Comparison of ENCODE assay signal across 29 cellular contexts in the genomic region with DNA sequence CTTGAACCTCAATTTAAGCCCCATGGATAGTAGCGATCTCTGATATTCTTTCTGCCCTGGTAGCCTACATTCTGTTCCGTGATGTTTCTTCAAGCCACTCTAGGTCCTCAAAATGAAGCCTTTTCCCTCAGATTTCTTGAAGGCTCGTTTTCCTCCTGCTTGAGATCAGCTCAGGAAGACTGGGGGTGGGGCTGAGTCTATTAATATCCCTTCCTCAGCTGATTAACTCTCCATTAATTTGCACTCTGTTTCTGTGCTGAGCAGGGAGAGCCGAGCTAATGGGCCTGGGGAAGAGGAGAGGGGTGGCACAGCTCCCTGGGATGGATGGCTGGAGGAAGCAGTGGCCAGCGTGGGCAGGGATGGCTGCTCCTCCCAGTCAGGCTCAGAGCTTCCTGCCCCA.
DNase-seq lines count a peak whose midpoint lies in the region; ATAC-seq and TF ChIP-seq lines count a peak whose summit lies in the region.
"Had no signal": no experiment of that assay in that cellular context is flagged by ENCODE, and none has a peak within 500 bp of the region (broad histone marks: within the 10 kb centered on the region; RNA-seq: fewer than 3 reads in every experiment).

No MANE protein-coding gene starts in this region.

- H3K79me2 ChIP-seq in mammary epithelial cell (ENCODE audit: insufficient read depth, low read length): no peaks in the 10 kb centered on the region

- H3K36me3 ChIP-seq in breast epithelium (no peaks in the 10 kb centered on the region), mammary epithelial cell (ENCODE audit: insufficient read depth, low read length) (no peaks in the 10 kb centered on the region), esophagus squamous epithelium (peaks cover 0 to 57% (median 0%) of the 10 kb centered on the region in 3 donors), transverse colon (no peaks in the 10 kb centered on the region)
- H3K36me3 ChIP-seq: ascending aorta had no signal

- no peaks in the 10 kb centered on the region for H3K9me3 Mint-ChIP-seq in nephron
- H3K9me3 Mint-ChIP-seq in stimulated activated naive CD8-positive, alpha-beta T cell treated with anti-CD3 and anti-CD28 coated beads, Interleukin-15, amount 100 ng/mL, for 72 hours: no peaks in the 10 kb centered on the region
- H3K9me3 Mint-ChIP-seq: activated naive CD8-positive, alpha-beta T cell treated with anti-CD3 and anti-CD28 coated beads, Interleukin-2, amount 10 ng/mL, durations not matched to agents 7 days and 5 days; CD4-positive, CD25-positive, alpha-beta regulatory T cell; naive thymus-derived CD8-positive, alpha-beta T cell had no signal

- TF ChIP-seq POLR2A in breast epithelium (IDR thresholded peaks at IDR 0.05) (no peak), esophagus squamous epithelium (IDR thresholded peaks at IDR 0.05) (no peak), transverse colon (IDR thresholded peaks at IDR 0.05) (no peak)

- peak overlapping the region in 2 of 3 experiments; percentile 65 to 83 for H3K27ac Mint-ChIP-seq in nephron
- H3K27ac Mint-ChIP-seq in stimulated activated naive CD8-positive, alpha-beta T cell treated with anti-CD3 and anti-CD28 coated beads, Interleukin-15, amount 100 ng/mL, for 72 hours: peak overlapping the region in 1 of 2 donors; percentile 59
- H3K27ac Mint-ChIP-seq: activated CD4-positive, alpha-beta T cell treated with anti-CD3 and anti-CD28 coated beads for 36 hours; activated naive CD8-positive, alpha-beta T cell treated with anti-CD3 and anti-CD28 coated beads, Interleukin-2, amount 10 ng/mL, durations not matched to agents 7 days and 5 days; CD4-positive, CD25-positive, alpha-beta regulatory T cell had no signal

- H3K4me1 Mint-ChIP-seq in nephron: peaks cover 53% of the 10 kb centered on the region
- no peaks in the 10 kb centered on the region for H3K4me1 Mint-ChIP-seq in stimulated activated naive CD8-positive, alpha-beta T cell treated with anti-CD3 and anti-CD28 coated beads, Interleukin-15, amount 100 ng/mL, for 72 hours
- H3K4me1 Mint-ChIP-seq: activated CD4-positive, alpha-beta T cell treated with anti-CD3 and anti-CD28 coated beads for 36 hours; CD4-positive, CD25-positive, alpha-beta regulatory T cell had no signal

- H3K27ac ChIP-seq in breast epithelium (peak overlapping the region; percentile 76 to 88), mammary epithelial cell (ENCODE audit: insufficient read depth, low read depth, low read length) (no peak overlapping the region), esophagus squamous epithelium (peak overlapping the region; percentile 57 to 91 (median 82)), transverse colon (peak overlapping the region; percentile 77 to 86 (median 82))
- H3K27ac ChIP-seq: ascending aorta, suprapubic skin had no signal

- H4K20me1 ChIP-seq in mammary epithelial cell (ENCODE audit: insufficient read depth, low read length): no peaks in the 10 kb centered on the region

- no peaks in the 10 kb centered on the region for H3K27me3 Mint-ChIP-seq in nephron (ENCODE audit: low read depth)
- no peaks in the 10 kb centered on the region for H3K27me3 Mint-ChIP-seq in stimulated activated naive CD8-positive, alpha-beta T cell treated with anti-CD3 and anti-CD28 coated beads, Interleukin-15, amount 100 ng/mL, for 72 hours
- H3K27me3 Mint-ChIP-seq: activated CD4-positive, alpha-beta T cell treated with anti-CD3 and anti-CD28 coated beads for 36 hours; activated naive CD8-positive, alpha-beta T cell treated with anti-CD3 and anti-CD28 coated beads, Interleukin-2, amount 10 ng/mL, durations not matched to agents 7 days and 5 days; CD4-positive, CD25-positive, alpha-beta regulatory T cell; naive thymus-derived CD8-positive, alpha-beta T cell had no signal

- no peak for TF ChIP-seq CTCF in breast epithelium (IDR thresholded peaks at IDR 0.05)
- no peak for TF ChIP-seq CTCF in mammary epithelial cell (conservative IDR thresholded peaks at IDR 0.05 in 1 of 2, IDR thresholded peaks at IDR 0.05 in 1 of 2; ENCODE audit: extremely low read depth in 1 of 2, insufficient read depth in 1 of 2, low read depth in 1 of 2, low read length in 2 of 2)
- TF ChIP-seq CTCF in esophagus squamous epithelium (IDR thresholded peaks at IDR 0.05): no peak
- no peak for TF ChIP-seq CTCF in nephron (IDR thresholded peaks at IDR 0.05; ENCODE audit: unreplicated experiment in 3 of 3)
- TF ChIP-seq CTCF in transverse colon (IDR thresholded peaks at IDR 0.05): no peak

- H3K4me3 Mint-ChIP-seq in nephron: no peak overlapping the region
- H3K4me3 Mint-ChIP-seq in stimulated activated naive CD8-positive, alpha-beta T cell treated with anti-CD3 and anti-CD28 coated beads, Interleukin-15, amount 100 ng/mL, for 72 hours: no peak overlapping the region
- H3K4me3 Mint-ChIP-seq: activated CD4-positive, alpha-beta T cell treated with anti-CD3 and anti-CD28 coated beads for 36 hours; activated naive CD8-positive, alpha-beta T cell treated with anti-CD3 and anti-CD28 coated beads, Interleukin-2, amount 10 ng/mL, durations not matched to agents 7 days and 5 days; CD4-positive, CD25-positive, alpha-beta regulatory T cell; naive thymus-derived CD8-positive, alpha-beta T cell had no signal

- CTCF ChIA-PET in mammary epithelial cell (lab: Charles Lee; ENCODE audit: low non-redundant PET): no interaction called here

- no peak for TF ChIP-seq EP300 in transverse colon (IDR thresholded peaks at IDR 0.05; ENCODE audit: low read depth)

- no peak for DNase-seq in breast epithelium (ENCODE audit: low spot score in 2 of 2)
- no peak for DNase-seq in mammary epithelial cell
- DNase-seq in esophagus squamous epithelium (lab: John Stamatoyannopoulos, UW): no peak
- no peak for DNase-seq in transverse colon
- DNase-seq in stimulated activated naive CD8-positive, alpha-beta T cell treated with anti-CD3 and anti-CD28 coated beads, Interleukin-15, amount 100 ng/mL, for 72 hours: no peak
- no peak for DNase-seq in activated naive CD4-positive, alpha-beta T cell treated with anti-CD3 and anti-CD28 coated beads, Interleukin-2, amount 50 U/mL, for 16 hours
- DNase-seq in activated CD8-positive, alpha-beta memory T cell treated with anti-CD3 and anti-CD28 coated beads, Interleukin-2, amount 50 U/mL, for 48 hours: no peak
- DNase-seq: 8988T; activated CD4-positive, alpha-beta T cell treated with anti-CD3 and anti-CD28 coated beads for 36 hours; activated effector memory CD4-positive, alpha-beta T cell treated with anti-CD3 and anti-CD28 coated beads, Interleukin-2, amount 50 U/mL, for 16 hours; activated naive CD8-positive, alpha-beta T cell treated with anti-CD3 and anti-CD28 coated beads, Interleukin-2, amount 10 ng/mL, durations not matched to agents 7 days and 5 days; activated T-cell treated with anti-CD3 and anti-CD28 coated beads, Interleukin-2, amount 50 U/mL, for 1 hour; CD4-positive, CD25-positive, alpha-beta regulatory T cell; cerebellar nuclear complex; EL; IMR-90; left colon; naive thymus-derived CD8-positive, alpha-beta T cell; NCI-H1694; NCI-H446 treated with DMSO at 0.1 percent for 48 hours; NCI-H82; occipital lobe; RPMI8226; stimulated activated CD4-positive, alpha-beta T cell treated with anti-CD3 and anti-CD28 coated beads, Interleukin-12 subunit alpha, Interleukin-12 subunit beta, amount 100 ng/mL, for 4 hours; stimulated activated CD4-positive, alpha-beta T cell treated with anti-CD3 and anti-CD28 coated beads, Interleukin-4, amount 100 ng/mL, for 1 hour; T-helper 2 cell had no signal

- BruUV-seq in mammary epithelial cell (replicated peaks; lab: Mats Ljungman, UMichigan): no TSS peak

- no peak for ATAC-seq in stimulated activated naive CD8-positive, alpha-beta T cell treated with anti-CD3 and anti-CD28 coated beads, Interleukin-15, amount 100 ng/mL, for 72 hours
- ATAC-seq: activated CD4-positive, alpha-beta T cell treated with anti-CD3 and anti-CD28 coated beads for 36 hours; left colon; naive thymus-derived CD8-positive, alpha-beta T cell had no signal

- intact Hi-C loops in breast epithelium (cut with DNase I; ENCODE audit: low total_unique reads): loop anchor here (10.0 kb wide), 2 partner anchors 89 to 189 kb away; partner anchors contain the start of gene PPARGC1B
- intact Hi-C loops in mammary epithelial cell (cut with micrococcal nuclease): no loop called here
- intact Hi-C loops in esophagus squamous epithelium (cut with DNase I): no loop called here
- intact Hi-C loops in transverse colon (cut with DNase I; ENCODE audit: low total_unique reads): no loop called here

- H3K9ac ChIP-seq in mammary epithelial cell (ENCODE audit: insufficient read depth, low read length): no peak overlapping the region

- dilution Hi-C loops in mammary epithelial cell (cut with HindIII; ENCODE audit: low sequenced_read_pairs): no loop called here

- in situ Hi-C loops in mammary epithelial cell (cut with MboI; ENCODE audit: low sequenced_read_pairs in 2 of 2): loop anchor here in 1 of 2 donors (10.0 kb wide), 1 partner anchor 159 kb away; no protein-coding TSS in a partner anchor
- in situ Hi-C loops in transverse colon (cut with MboI; ENCODE audit: low pct_ligation_motif_present in 1 of 4, low pct_unique_long_range_greater_than_20kb in 1 of 4, low sequenced_read_pairs in 3 of 4): loop anchor here in 1 of 4 donors (10.0 kb wide), 2 partner anchors 159 to 189 kb away; no protein-coding TSS in a partner anchor

- no peaks in the 10 kb centered on the region for H3K36me3 Mint-ChIP-seq in nephron (ENCODE audit: low read depth)
- H3K36me3 Mint-ChIP-seq: CD4-positive, CD25-positive, alpha-beta regulatory T cell had no signal

- H3K4me1 ChIP-seq in breast epithelium (no peaks in the 10 kb centered on the region), mammary epithelial cell (ENCODE audit: insufficient read depth, low read length) (no peaks in the 10 kb centered on the region), esophagus squamous epithelium (peaks cover 0 to 64% (median 38%) of the 10 kb centered on the region in 3 donors), transverse colon (peaks cover 16 to 60% (median 30%) of the 10 kb centered on the region in 4 donors)
- H3K4me1 ChIP-seq: ascending aorta had no signal

- no peak overlapping the region for H3K4me2 ChIP-seq in mammary epithelial cell (ENCODE audit: insufficient read depth, low read depth, low read length)

- H3K9me3 ChIP-seq in breast epithelium: no peaks in the 10 kb centered on the region
- no peaks in the 10 kb centered on the region for H3K9me3 ChIP-seq in mammary epithelial cell (replicated peaks; ENCODE audit: insufficient read depth, low read length)
- no peaks in the 10 kb centered on the region for H3K9me3 ChIP-seq in esophagus squamous epithelium
- H3K9me3 ChIP-seq in transverse colon: no peaks in the 10 kb centered on the region
- H3K9me3 ChIP-seq: ascending aorta, suprapubic skin had no signal

- H3K4me3 ChIP-seq in breast epithelium (no peak overlapping the region), mammary epithelial cell (replicated peaks in 1 of 3; ENCODE audit: insufficient read depth in 1 of 3, low read depth in 2 of 3, low read length in 3 of 3) (no peak overlapping the region), esophagus squamous epithelium (no peak overlapping the region), transverse colon (no peak overlapping the region)
- H3K4me3 ChIP-seq: ascending aorta, suprapubic skin had no signal

- WGBS in mammary epithelial cell (ENCODE audit: low coverage, missing lambda C conversion rate): 86% methylated on average over 5 of the region's 5 CpGs
- 70 to 81% methylated on average over 2 to 4 of the region's 5 CpGs for WGBS in esophagus squamous epithelium, 2 donors
- WGBS in transverse colon (ENCODE audit: low coverage in 1 of 2), 2 donors: 0 to 83% methylated on average over 1 to 5 of the region's 5 CpGs

- no peak overlapping the region for H2AFZ ChIP-seq in mammary epithelial cell (ENCODE audit: low read depth, low read length)

- H3K27me3 ChIP-seq in breast epithelium (no peaks in the 10 kb centered on the region), mammary epithelial cell (ENCODE audit: insufficient read depth, low read length) (no peaks in the 10 kb centered on the region), esophagus squamous epithelium (no peaks in the 10 kb centered on the region), transverse colon (no peaks in the 10 kb centered on the region)
- H3K27me3 ChIP-seq: ascending aorta, suprapubic skin had no signal
